7 cellular contexts compared by ENCODE assay signal in the genomic region with DNA sequence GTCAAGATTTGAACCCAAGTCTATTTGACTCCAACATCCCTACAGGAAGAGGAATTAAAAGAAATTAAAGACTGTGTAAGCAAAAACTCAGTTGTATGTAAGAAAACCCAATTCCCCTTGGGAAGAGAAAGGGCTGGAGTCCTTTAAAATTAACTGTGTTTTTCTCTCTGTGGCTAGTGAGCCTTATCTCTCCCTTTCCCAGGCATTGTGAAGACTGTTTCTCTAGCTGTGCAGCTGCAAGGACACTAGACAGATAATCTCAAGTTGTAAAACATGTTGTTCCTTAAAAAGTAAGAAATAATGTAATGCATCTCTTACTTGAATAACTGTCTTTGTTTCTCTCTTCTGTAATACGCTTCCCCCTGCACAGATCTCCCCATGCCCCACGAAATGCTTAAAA. TPM values are rescaled to one million over a fixed set of nuclear protein-coding genes. Genes with fewer than 3 reads are reported as not detected.
"Had no signal": no experiment of that assay in that cellular context is flagged by ENCODE, and none has a peak within 500 bp of the region (broad histone marks: within the 10 kb centered on the region; RNA-seq: fewer than 3 reads in every experiment).

No MANE protein-coding gene starts in this region.

RNA-seq across cellular contexts. Expression of gene F13B, which starts 29.9 kb away (rescaled TPM):
- total RNA-seq: M059J, OCI-LY7, PC-3, Peyer's patch, Right ventricle myocardium superior, SJSA1 had no signal
- polyA plus RNA-seq: SK-N-SH had no signal
